In the genomic region with DNA sequence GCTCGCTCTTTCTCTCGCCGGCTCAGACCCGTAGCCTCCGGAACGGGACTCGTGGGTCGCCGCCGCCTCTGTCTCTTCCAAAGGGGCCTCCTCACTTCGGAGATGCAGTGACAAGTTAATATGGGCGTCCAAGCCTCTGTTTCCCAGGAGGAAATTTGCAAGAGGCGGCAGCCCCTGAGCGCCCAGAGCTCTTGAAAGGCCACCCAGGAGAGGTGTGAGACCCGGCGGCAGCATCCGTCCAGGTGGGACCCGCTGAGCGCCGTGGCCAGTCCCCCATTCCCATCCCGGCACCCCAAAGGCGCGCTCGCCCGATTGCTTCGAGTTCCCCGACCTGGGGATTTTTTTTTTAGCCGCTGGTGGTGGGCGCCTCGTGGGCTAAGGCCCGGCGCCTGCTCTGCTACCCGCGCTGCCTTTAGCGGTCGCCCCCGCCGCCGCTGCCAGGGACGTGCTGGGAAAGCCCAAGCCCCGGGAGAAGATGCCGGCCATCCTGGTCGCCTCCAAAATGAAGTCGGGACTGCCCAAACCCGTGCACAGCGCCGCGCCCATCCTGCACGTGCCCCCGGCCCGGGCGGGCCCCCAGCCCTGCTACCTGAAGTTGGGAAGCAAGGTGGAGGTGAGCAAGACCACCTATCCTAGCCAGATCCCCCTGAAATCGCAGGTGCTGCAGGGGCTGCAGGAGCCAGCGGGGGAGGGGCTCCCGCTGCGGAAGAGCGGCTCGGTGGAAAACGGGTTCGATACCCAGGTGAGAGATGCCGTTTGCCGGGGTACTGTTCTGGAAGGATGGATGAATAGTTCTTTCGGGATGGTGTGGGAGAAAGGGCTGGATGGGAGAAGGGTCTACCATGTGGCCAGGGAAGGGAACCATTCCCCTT, we compare ENCODE assay signal across 8 cellular contexts. TPM values are rescaled to one million over a fixed set of nuclear protein-coding genes. Genes with fewer than 3 reads are reported as not detected.
DNase-seq lines count a peak whose midpoint lies in the region; ATAC-seq and TF ChIP-seq lines count a peak whose summit lies in the region.

No MANE protein-coding gene starts in this region.

- H3K9ac ChIP-seq in KMS-11 = no peak overlapping the region
- peak overlapping the region; percentile 11 for H3K9ac ChIP-seq in mucosa of stomach (ENCODE audit: low read length)

- no peak for ATAC-seq in GM18867 (IDR thresholded peaks at IDR 0.05; ENCODE audit: unreplicated experiment)
- ATAC-seq in omental fat pad (ENCODE audit: low FRiP score) = no peak

- H4K20me1 ChIP-seq in KMS-11 (ENCODE audit: insufficient read depth) = no peaks in the 10 kb centered on the region

- H3K4me1 ChIP-seq in KMS-11 (ENCODE audit: low read depth, poor library complexity, severe bottlenecking) (peaks cover 17% of the 10 kb centered on the region), mucosa of stomach (ENCODE audit: control insufficient read depth, insufficient read depth, low read length) (peaks cover 26% of the 10 kb centered on the region)

- no peaks in the 10 kb centered on the region for H3K9me3 ChIP-seq in mucosa of stomach (ENCODE audit: control insufficient read depth, low read length)

- H3K36me3 ChIP-seq in KMS-11 (ENCODE audit: insufficient read depth) (no peaks in the 10 kb centered on the region), mucosa of stomach (ENCODE audit: control insufficient read depth, insufficient read depth, low read length) (no peaks in the 10 kb centered on the region)

- H3K4me3 ChIP-seq in KMS-11 (IDR thresholded peaks at IDR 0.05; ENCODE audit: insufficient read depth, low read depth, low read length) = no peak overlapping the region
- peak overlapping the region; percentile 31 for H3K4me3 ChIP-seq in mucosa of stomach (ENCODE audit: low read length)

- no peak overlapping the region for H3K27ac ChIP-seq in KMS-11

- H3K79me2 ChIP-seq in KMS-11 (ENCODE audit: insufficient read depth, low read depth) = no peaks in the 10 kb centered on the region

- peak overlapping the region; percentile 93 for H3K4me2 ChIP-seq in KMS-11

- H3K27me3 ChIP-seq in KMS-11 (ENCODE audit: insufficient read depth, low read depth) (no peaks in the 10 kb centered on the region), mucosa of stomach (ENCODE audit: control insufficient read depth, insufficient read depth, low read length) (peaks cover 32% of the 10 kb centered on the region)

- TF ChIP-seq CTCF in KMS-11 (conservative IDR thresholded peaks at IDR 0.05; ENCODE audit: low read depth, low read length) (no peak), omental fat pad (IDR thresholded peaks at IDR 0.05) (no peak)

- peak overlapping the region; percentile 43; the same call in 1 of the 2 replicates for H2AFZ ChIP-seq in KMS-11 (ENCODE audit: low read depth)

- DNase-seq in NCI-H1092 treated with DMSO at 0.1 percent for 48 hours (lab: John Stamatoyannopoulos, UW) (peak; percentile 49), NCI-H1092 (lab: John Stamatoyannopoulos, UW) (no peak), cerebellum (ENCODE audit: low spot score) (peak; percentile 35), omental fat pad (ENCODE audit: low spot score) (no peak), GM19240 (ENCODE audit: insufficient read length, low spot score) (no peak)

RNA-seq across cellular contexts. Expression of gene NAV2, which starts 0.8 kb away (rescaled TPM):
- 18.3 TPM for total RNA-seq in cerebellum
- total RNA-seq in omental fat pad = 10 to 100 TPM in 2 of 4 donors, 1 to 10 TPM in 2; 6.3 to 41.6 (median 13.0) TPM

Comparison
In these comparisons a context has a peak if more than half of its experiments do, and no peak if none do; other contexts are left out.
1. DNase-seq: peak in NCI-H1092 treated with DMSO at 0.1 percent for 48 hours (single experiment) and cerebellum (single experiment); none in NCI-H1092 (single experiment), omental fat pad (single experiment) and GM19240 (single experiment).